Comparison of ENCODE assay signal across 13 cellular contexts in genomic region chr9:4769321-4770080, GRCh38. TPM values are rescaled to one million over a fixed set of nuclear protein-coding genes. Genes with fewer than 3 reads are reported as not detected.
DNase-seq lines count a peak whose midpoint lies in the region; ATAC-seq, FAIRE-seq and TF ChIP-seq lines count a peak whose summit lies in the region.
"Had no signal": no experiment of that assay in that cellular context is flagged by ENCODE, and none has a peak within 500 bp of the region (broad histone marks: within the 10 kb centered on the region; RNA-seq: fewer than 3 reads in every experiment).

No MANE protein-coding gene starts in this region.

- no peaks in the 10 kb centered on the region for H3K79me2 ChIP-seq in endothelial cell of umbilical vein (ENCODE audit: control insufficient read depth, insufficient read depth, low read length)

- CTCF ChIA-PET in A549 (lab: Yijun Ruan, JAX) (interaction anchor here (0.8 to 4.8 kb wide), 5 partner anchors 11 to 219 kb away, joined by 3 to 34 read pairs (median 4); partner anchors contain the start of gene JAK2), endothelial cell of umbilical vein (lab: Charles Lee) (interaction anchor here (0.8 kb wide), 1 partner anchor 28 kb away, joined by 3 read pairs; no protein-coding TSS in a partner anchor)

- H3K4me1 ChIP-seq in A549 (no peaks in the 10 kb centered on the region), endothelial cell of umbilical vein (ENCODE audit: control insufficient read depth, extremely low read depth, insufficient read depth, low read length) (no peaks in the 10 kb centered on the region)
- H3K4me1 ChIP-seq: esophagus squamous epithelium had no signal

- no peaks in the 10 kb centered on the region for H3K9me1 ChIP-seq in endothelial cell of umbilical vein (replicated peaks; ENCODE audit: control insufficient read depth, extremely low read depth, insufficient read depth, low read length)

- FAIRE-seq in A549 (lab: Jason Lieb, UNC) (no peak), GM12891 (lab: Jason Lieb, UNC) (no peak), endothelial cell of umbilical vein (lab: Jason Lieb, UNC) (no peak)
- FAIRE-seq: GM18507 had no signal

- dilution Hi-C loops in endothelial cell of umbilical vein (cut with MboI; ENCODE audit: extremely low pct_ligation_motif_present, low sequenced_read_pairs) = no loop called here

- DNase-seq in A549 (ENCODE audit: low read depth in 1 of 2, low spot score in 1 of 2) = no peak
- no peak for DNase-seq in GM12891 (ENCODE audit: insufficient read length, low spot score)
- DNase-seq in MV-4-11 (lab: John Stamatoyannopoulos, UW) = peak; percentile 8
- no peak for DNase-seq in endothelial cell of umbilical vein (ENCODE audit: low read depth, low spot score)
- DNase-seq: activated CD4-positive, alpha-beta T cell treated with anti-CD3 and anti-CD28 coated beads, Interleukin-2, amount 10 ng/mL, durations not matched to agents 24 days and 14 days; CD8-positive, alpha-beta T cell; esophagus squamous epithelium; NCI-H146 had no signal

- TF ChIP-seq POLR2A in A549 (IDR thresholded peaks at IDR 0.05; ENCODE audit: low read length) (no peak), GM12891 (IDR thresholded peaks at IDR 0.05; ENCODE audit: low read depth, low read length) (no peak), endothelial cell of umbilical vein (IDR thresholded peaks at IDR 0.05; ENCODE audit: low read depth, low read length) (no peak), GM18505 (IDR thresholded peaks at IDR 0.05; ENCODE audit: borderline replicate concordance, extremely low read depth, insufficient read depth, insufficient read length) (no peak)

- ATAC-seq in A549 (peak; percentile 65 to 66; a peak in 5 of 6 replicates), GM21515 (IDR thresholded peaks at IDR 0.05; ENCODE audit: unreplicated experiment) (no peak), GM18505 (IDR thresholded peaks at IDR 0.05; ENCODE audit: unreplicated experiment) (no peak), HG02571 (IDR thresholded peaks at IDR 0.05; ENCODE audit: unreplicated experiment) (no peak), GM21526 (IDR thresholded peaks at IDR 0.05; ENCODE audit: low FRiP score, unreplicated experiment) (no peak)
- ATAC-seq: CD8-positive, alpha-beta T cell had no signal

- no peak for TF ChIP-seq CTCF in A549 (IDR thresholded peaks at IDR 0.05)
- no peak for TF ChIP-seq CTCF in endothelial cell of umbilical vein (IDR thresholded peaks at IDR 0.05; ENCODE audit: extremely low read depth in 1 of 2, insufficient read depth in 1 of 2, low read depth in 1 of 2, low read length in 2 of 2)

- POLR2A ChIA-PET in A549 (lab: Yijun Ruan, JAX) = no interaction called here
- POLR2A ChIA-PET in endothelial cell of umbilical vein (lab: Charles Lee) = no interaction called here

- no peak overlapping the region for H3K27ac ChIP-seq in A549
- H3K27ac ChIP-seq in endothelial cell of umbilical vein (ENCODE audit: insufficient read depth, low read depth, low read length) = no peak overlapping the region
- H3K27ac ChIP-seq: esophagus squamous epithelium had no signal

- TF ChIP-seq EP300 in A549 (IDR thresholded peaks at IDR 0.05) = no peak

- no peak overlapping the region for H3K9ac ChIP-seq in endothelial cell of umbilical vein (replicated peaks; ENCODE audit: extremely low read depth, insufficient read depth, low read length)

- BruUV-seq in endothelial cell of umbilical vein (replicated peaks; lab: Mats Ljungman, UMichigan) = no TSS peak

- TF ChIP-seq RAD21 in A549 (conservative IDR thresholded peaks at IDR 0.05 in 1 of 2, IDR thresholded peaks at IDR 0.05 in 1 of 2) = no peak

- WGBS in A549 (ENCODE audit: missing lambda C conversion rate) = 60% methylated on average over 7 of the region's 7 CpGs

- no peaks in the 10 kb centered on the region for H3K36me3 ChIP-seq in endothelial cell of umbilical vein (ENCODE audit: control insufficient read depth in 2 of 2, extremely low read depth in 1 of 2, insufficient read depth in 2 of 2, low read length in 2 of 2)
- H3K36me3 ChIP-seq: esophagus squamous epithelium had no signal

- H3K27me3 ChIP-seq in endothelial cell of umbilical vein (ENCODE audit: control insufficient read depth in 2 of 2, insufficient read depth in 2 of 2, low read length in 2 of 2) = peaks cover 0 to 2% of the 10 kb centered on the region in 2 experiments
- H3K27me3 ChIP-seq: esophagus squamous epithelium had no signal

- no peak overlapping the region for H3K4me3 ChIP-seq in A549
- no peak overlapping the region for H3K4me3 ChIP-seq in endothelial cell of umbilical vein (replicated peaks in 1 of 3; ENCODE audit: insufficient read depth in 1 of 3, low read depth in 1 of 3, low read length in 3 of 3)
- H3K4me3 ChIP-seq: esophagus squamous epithelium had no signal

- H2AFZ ChIP-seq in endothelial cell of umbilical vein (ENCODE audit: low read depth, low read length) = no peak overlapping the region

- intact Hi-C loops in endothelial cell of umbilical vein (cut with micrococcal nuclease) = loop anchor here (10.0 kb wide), 1 partner anchor 495 kb away; no protein-coding TSS in a partner anchor

- no peak overlapping the region for H3K4me2 ChIP-seq in A549
- no peak overlapping the region for H3K4me2 ChIP-seq in endothelial cell of umbilical vein (ENCODE audit: insufficient read depth, low read length)

- no peaks in the 10 kb centered on the region for H3K9me3 ChIP-seq in A549
- H3K9me3 ChIP-seq in endothelial cell of umbilical vein (replicated peaks; ENCODE audit: control insufficient read depth, insufficient read depth, low read length) = no peaks in the 10 kb centered on the region
- H3K9me3 ChIP-seq: esophagus squamous epithelium had no signal

- H4K20me1 ChIP-seq in endothelial cell of umbilical vein (replicated peaks; ENCODE audit: control insufficient read depth, extremely low read depth, insufficient read depth, low read length) = no peaks in the 10 kb centered on the region

TF ChIP-seq in A549, 52 proteins besides CTCF, POLR2A, EP300 and RAD21:
- TF ChIP-seq NPAS2 (CRISPR knock-in tag; IDR thresholded peaks at IDR 0.05; ENCODE audit: borderline replicate concordance) (no peak), TP53 (CRISPR knock-in tag; IDR thresholded peaks at IDR 0.05) (no peak), HOXB5 (CRISPR knock-in tag; IDR thresholded peaks at IDR 0.05) (no peak), ZNF302 (CRISPR knock-in tag; IDR thresholded peaks at IDR 0.05) (no peak), EHMT2 (IDR thresholded peaks at IDR 0.05; ENCODE audit: low read depth) (no peak), ZSCAN20 (CRISPR knock-in tag; IDR thresholded peaks at IDR 0.05) (no peak), CEBPB (IDR thresholded peaks at IDR 0.05) (no peak)

TF ChIP-seq in GM12891, 5 proteins besides CTCF, POLR2A, EP300 and RAD21:
- TF ChIP-seq SPI1 (IDR thresholded peaks at IDR 0.05; ENCODE audit: low read depth, low read length) = peak; percentile 60
- TF ChIP-seq TAF1 (IDR thresholded peaks at IDR 0.05; ENCODE audit: low read depth, low read length) = no peak
- no peak for TF ChIP-seq PAX5 (IDR thresholded peaks at IDR 0.05; ENCODE audit: insufficient read depth, low read length, severe bottlenecking)
- TF ChIP-seq POU2F2 (IDR thresholded peaks at IDR 0.05; ENCODE audit: low read depth, low read length) = no peak
- TF ChIP-seq POLR2AphosphoS5 (IDR thresholded peaks at IDR 0.05; ENCODE audit: low read depth, low read length) = no peak

TF ChIP-seq in endothelial cell of umbilical vein, 7 proteins besides CTCF, POLR2A, EP300 and RAD21:
- TF ChIP-seq FOS (IDR thresholded peaks at IDR 0.05; ENCODE audit: borderline replicate concordance, insufficient read depth, low read length) (peak; percentile 40), POLR2AphosphoS5 (IDR thresholded peaks at IDR 0.05; ENCODE audit: insufficient read depth, low read depth, low read length) (no peak)

RNA-seq across cellular contexts. Expression of gene RCL1, which starts 23.2 kb away (rescaled TPM):
- polyA plus RNA-seq in A549 (2011; rRNA removed) (25.5 and 26.7 TPM in 2 replicates), A549 (2017; fragmentation: RNase III; extraction: RNeasy Plus Mini Kit Qiagen cat#74134 plus additional on column Dnase treatment) (27.5 to 30.0 TPM (median 29.4 TPM) in 3 replicates), endothelial cell of umbilical vein (9.0 and 12.9 TPM in 2 replicates)
- polyA plus RNA-seq in A549 (2012; cell fraction: cytosol; rRNA removed) = 30.0 and 33.4 TPM in 2 replicates
- 29.3 and 43.1 TPM in 2 replicates for polyA plus RNA-seq in A549 (2012; cell fraction: nucleus; rRNA removed)
- polyA minus RNA-seq in A549 (2011; rRNA and poly(A)+ RNA removed) = 43.1 and 43.3 TPM in 2 replicates
- polyA plus RNA-seq in GM12891 (2012; ENCODE audit: low read depth, missing spikeins) = 15.3 TPM
- total RNA-seq in endothelial cell of umbilical vein = 12.1 and 13.2 TPM in 2 replicates
- 13.3 and 15.1 TPM in 2 replicates for polyA plus RNA-seq in endothelial cell of umbilical vein (2011; cell fraction: cytosol; rRNA removed)
- 12.4 and 16.0 TPM in 2 replicates for polyA plus RNA-seq in endothelial cell of umbilical vein (2011; cell fraction: nucleus; rRNA removed)
- 12.5 and 19.1 TPM in 2 replicates for polyA plus RNA-seq in endothelial cell of umbilical vein (2012)
- 12.8 and 15.1 TPM in 2 replicates for polyA minus RNA-seq in endothelial cell of umbilical vein
- polyA minus RNA-seq in endothelial cell of umbilical vein (2011; cell fraction: cytosol; rRNA and poly(A)+ RNA removed) = 11.8 TPM
- 17.2 and 19.3 TPM in 2 replicates for polyA minus RNA-seq in endothelial cell of umbilical vein (2011; cell fraction: nucleus; rRNA and poly(A)+ RNA removed)

RNA-seq across cellular contexts. Expression of gene AK3, which starts 28.5 kb away (rescaled TPM):
- 70.4 and 83.0 TPM in 2 replicates for polyA plus RNA-seq in A549 (2011; rRNA removed)
- 14.9 and 21.0 TPM in 2 replicates for polyA plus RNA-seq in A549 (2012; cell fraction: cytosol; rRNA removed)
- polyA plus RNA-seq in A549 (2012; cell fraction: nucleus; rRNA removed) = 6.3 and 8.9 TPM in 2 replicates
- polyA plus RNA-seq in A549 (2017; fragmentation: RNase III; extraction: RNeasy Plus Mini Kit Qiagen cat#74134 plus additional on column Dnase treatment) = 42.6 to 51.0 TPM (median 49.0 TPM) in 3 replicates
- polyA minus RNA-seq in A549 (2011; rRNA and poly(A)+ RNA removed) = 22.6 and 31.3 TPM in 2 replicates
- polyA plus RNA-seq in GM12891 (2012; ENCODE audit: low read depth, missing spikeins) = 32.2 TPM
- total RNA-seq in endothelial cell of umbilical vein = 38.1 and 42.3 TPM in 2 replicates
- polyA plus RNA-seq in endothelial cell of umbilical vein = 19.7 and 20.6 TPM in 2 replicates
- polyA plus RNA-seq in endothelial cell of umbilical vein (2011; cell fraction: cytosol; rRNA removed) = 22.7 and 27.1 TPM in 2 replicates
- 17.0 and 21.4 TPM in 2 replicates for polyA plus RNA-seq in endothelial cell of umbilical vein (2011; cell fraction: nucleus; rRNA removed)
- polyA plus RNA-seq in endothelial cell of umbilical vein (2012) = 24.7 and 26.1 TPM in 2 replicates
- 20.0 and 25.1 TPM in 2 replicates for polyA minus RNA-seq in endothelial cell of umbilical vein
- 21.2 TPM for polyA minus RNA-seq in endothelial cell of umbilical vein (2011; cell fraction: cytosol; rRNA and poly(A)+ RNA removed)
- polyA minus RNA-seq in endothelial cell of umbilical vein (2011; cell fraction: nucleus; rRNA and poly(A)+ RNA removed) = 13.6 and 19.5 TPM in 2 replicates

Comparison
In these comparisons a context has a peak if more than half of its experiments do, and no peak if none do; other contexts are left out.
1. ATAC-seq: peak in A549 (2 of 2); none in GM21515 (single experiment), GM18505 (single experiment), HG02571 (single experiment) and GM21526 (single experiment).